ENCODE assay signal across 2 cellular contexts in the genomic region with DNA sequence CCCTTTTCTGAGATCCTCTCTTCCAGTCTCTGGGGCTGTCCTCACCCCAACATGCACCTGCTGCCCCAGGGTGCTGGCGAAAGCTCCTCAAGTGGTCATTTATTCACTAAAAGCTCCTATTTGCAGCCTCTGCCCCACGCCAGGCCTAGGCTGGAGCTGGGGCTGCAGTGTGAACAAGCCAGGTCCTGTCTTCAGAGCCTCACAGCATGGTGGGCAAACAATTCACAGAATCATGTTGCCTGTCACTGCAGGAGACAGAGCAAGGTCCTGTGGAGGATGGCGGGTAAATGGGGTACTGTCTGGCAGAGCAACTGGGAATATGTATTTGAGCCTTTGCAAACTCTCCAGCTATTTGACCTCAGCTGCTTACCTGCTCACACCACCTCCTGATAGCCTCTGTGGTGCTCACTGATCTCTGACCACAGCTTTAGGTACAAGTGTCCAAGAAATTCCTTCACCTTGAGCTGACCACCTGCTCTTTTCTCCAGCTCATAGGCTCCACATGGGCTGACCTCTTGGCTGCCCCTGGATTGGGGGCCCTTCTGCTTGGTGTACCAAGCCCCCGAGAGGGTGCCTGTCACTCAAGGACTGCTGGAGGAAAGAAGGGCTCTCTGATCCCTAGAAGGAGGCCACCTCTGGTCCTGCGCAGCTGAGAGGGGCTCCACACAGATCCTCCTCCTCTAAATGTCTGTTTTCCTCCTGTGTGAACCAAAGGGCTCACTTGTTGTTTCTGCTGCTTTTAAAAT.
TF ChIP-seq lines count a peak whose summit lies in the region.

No MANE protein-coding gene starts in this region.

TF ChIP-seq in A549, 52 proteins besides CTCF, POLR2A, EP300 and RAD21 (continued from another document):
- TF ChIP-seq, protein P1, sequence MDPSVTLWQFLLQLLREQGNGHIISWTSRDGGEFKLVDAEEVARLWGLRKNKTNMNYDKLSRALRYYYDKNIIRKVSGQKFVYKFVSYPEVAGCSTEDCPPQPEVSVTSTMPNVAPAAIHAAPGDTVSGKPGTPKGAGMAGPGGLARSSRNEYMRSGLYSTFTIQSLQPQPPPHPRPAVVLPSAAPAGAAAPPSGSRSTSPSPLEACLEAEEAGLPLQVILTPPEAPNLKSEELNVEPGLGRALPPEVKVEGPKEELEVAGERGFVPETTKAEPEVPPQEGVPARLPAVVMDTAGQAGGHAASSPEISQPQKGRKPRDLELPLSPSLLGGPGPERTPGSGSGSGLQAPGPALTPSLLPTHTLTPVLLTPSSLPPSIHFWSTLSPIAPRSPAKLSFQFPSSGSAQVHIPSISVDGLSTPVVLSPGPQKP (IDR thresholded peaks at IDR 0.05; ENCODE audit: low read depth, low read length): no peak
- no peak for TF ChIP-seq HEYL (CRISPR knock-in tag; IDR thresholded peaks at IDR 0.05)
- no peak for TF ChIP-seq BHLHE40 (IDR thresholded peaks at IDR 0.05; ENCODE audit: low read depth, low read length)
- TF ChIP-seq SMC3 (IDR thresholded peaks at IDR 0.05): no peak
TF ChIP-seq in A549: peak in this region for 0.

TF ChIP-seq in HEK293, 187 proteins besides CTCF, POLR2A, EP300 and RAD21 (continued from another document):
- TF ChIP-seq, protein P2, sequence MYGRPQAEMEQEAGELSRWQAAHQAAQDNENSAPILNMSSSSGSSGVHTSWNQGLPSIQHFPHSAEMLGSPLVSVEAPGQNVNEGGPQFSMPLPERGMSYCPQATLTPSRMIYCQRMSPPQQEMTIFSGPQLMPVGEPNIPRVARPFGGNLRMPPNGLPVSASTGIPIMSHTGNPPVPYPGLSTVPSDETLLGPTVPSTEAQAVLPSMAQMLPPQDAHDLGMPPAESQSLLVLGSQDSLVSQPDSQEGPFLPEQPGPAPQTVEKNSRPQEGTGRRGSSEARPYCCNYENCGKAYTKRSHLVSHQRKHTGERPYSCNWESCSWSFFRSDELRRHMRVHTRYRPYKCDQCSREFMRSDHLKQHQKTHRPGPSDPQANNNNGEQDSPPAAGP (tag by site-specific recombination; IDR thresholded peaks at IDR 0.05): no peak
